Comparison of ENCODE assay signal across 1 cellular context in the genomic region with DNA sequence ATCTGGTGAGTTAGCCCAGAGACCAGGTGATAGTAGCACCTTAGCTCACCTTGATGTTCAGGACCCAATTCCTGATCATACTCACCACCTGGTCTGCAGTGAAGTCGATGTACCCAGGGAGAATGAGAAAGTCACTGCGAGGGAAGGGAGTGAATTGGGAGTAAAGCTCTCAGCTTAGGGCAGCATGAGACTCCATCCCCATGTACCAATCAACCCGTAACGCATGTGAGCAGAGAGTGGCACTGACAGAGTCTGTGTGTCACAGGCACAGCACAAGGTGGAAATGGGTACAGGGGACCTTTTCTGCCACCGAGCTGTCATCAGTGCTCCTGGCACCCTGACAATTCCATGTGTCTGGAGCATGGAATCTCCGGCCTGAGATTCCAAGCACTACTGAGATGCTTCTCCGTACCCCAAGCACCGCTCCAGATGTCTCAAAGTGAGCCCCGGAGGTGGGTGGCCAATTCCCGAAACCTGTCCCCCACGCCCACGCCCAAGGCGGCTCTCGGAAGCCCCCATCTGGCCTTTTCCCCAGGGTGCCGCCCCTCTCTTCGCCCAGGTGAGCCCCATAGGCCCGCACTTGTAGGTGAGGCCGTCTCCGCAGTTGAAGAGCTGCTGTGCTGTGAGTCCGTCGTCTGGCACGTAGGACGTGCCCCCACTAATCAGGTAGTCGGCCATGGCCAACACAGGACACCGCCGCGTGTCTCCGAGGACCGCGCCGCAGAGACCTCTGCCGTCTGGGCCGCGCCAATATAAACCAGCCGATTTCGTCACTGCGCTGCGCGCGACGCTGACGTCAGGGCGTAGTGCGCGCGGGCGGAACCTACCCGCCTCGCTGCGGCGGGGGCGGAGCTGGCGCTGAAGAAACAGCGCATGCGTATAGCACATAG.
TF ChIP-seq lines count a peak whose summit lies in the region.

TSS of gene IMPDH2 (minus strand) at position 726 of the 890 bp plus-strand sequence. CDS start at position 678, 48 bp downstream.

TF ChIP-seq in K562, 482 proteins besides CTCF, POLR2A, EP300 and RAD21 (continued from another document and continues in another):
- TF ChIP-seq, protein P1, sequence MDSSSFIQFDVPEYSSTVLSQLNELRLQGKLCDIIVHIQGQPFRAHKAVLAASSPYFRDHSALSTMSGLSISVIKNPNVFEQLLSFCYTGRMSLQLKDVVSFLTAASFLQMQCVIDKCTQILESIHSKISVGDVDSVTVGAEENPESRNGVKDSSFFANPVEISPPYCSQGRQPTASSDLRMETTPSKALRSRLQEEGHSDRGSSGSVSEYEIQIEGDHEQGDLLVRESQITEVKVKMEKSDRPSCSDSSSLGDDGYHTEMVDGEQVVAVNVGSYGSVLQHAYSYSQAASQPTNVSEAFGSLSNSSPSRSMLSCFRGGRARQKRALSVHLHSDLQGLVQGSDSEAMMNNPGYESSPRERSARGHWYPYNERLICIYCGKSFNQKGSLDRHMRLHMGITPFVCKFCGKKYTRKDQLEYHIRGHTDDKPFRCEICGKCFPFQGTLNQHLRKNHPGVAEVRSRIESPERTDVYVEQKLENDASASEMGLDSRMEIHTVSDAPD (CRISPR knock-in tag; IDR thresholded peaks at IDR 0.05) = no peak
- TF ChIP-seq ZZZ3 (IDR thresholded peaks at IDR 0.05) (no peak), RCOR1 (IDR thresholded peaks at IDR 0.05; ENCODE audit: borderline replicate concordance in 1 of 2, low read depth in 2 of 2, low read length in 2 of 2) (peak in 1 of 2 experiments; percentile 10; a peak in 1 of 4 replicates), ZNF445 (CRISPR knock-in tag; IDR thresholded peaks at IDR 0.05; ENCODE audit: low read depth) (no peak), NFRKB (IDR thresholded peaks at IDR 0.05; ENCODE audit: low read depth) (no peak), ZNF274 (IDR thresholded peaks at IDR 0.05; ENCODE audit: borderline replicate concordance, low read depth, low read length) (no peak), MECOM (CRISPR knock-in tag; IDR thresholded peaks at IDR 0.05) (no peak), NCOA6 (IDR thresholded peaks at IDR 0.05) (peak; percentile 90), EWSR1 (IDR thresholded peaks at IDR 0.05; ENCODE audit: borderline replicate concordance, low read depth, partially characterized antibody) (no peak), KLF6 (CRISPR knock-in tag; IDR thresholded peaks at IDR 0.05; ENCODE audit: borderline replicate concordance) (no peak), ZKSCAN1 (IDR thresholded peaks at IDR 0.05; ENCODE audit: low read depth, low read length) (no peak), CHD4 (IDR thresholded peaks at IDR 0.05; ENCODE audit: insufficient read depth, insufficient replicate concordance, low read depth, low read length, poor library complexity, severe bottlenecking) (no peak), MITF (IDR thresholded peaks at IDR 0.05) (no peak), XRCC4 (IDR thresholded peaks at IDR 0.05; ENCODE audit: extremely low read depth, insufficient read depth, insufficient read length) (no peak), NCOA1 (IDR thresholded peaks at IDR 0.05; ENCODE audit: low read depth) (no peak), POLR2B (IDR thresholded peaks at IDR 0.05; ENCODE audit: low read depth, partially characterized antibody) (peak; percentile 97), HNRNPLL (IDR thresholded peaks at IDR 0.05; ENCODE audit: low read depth, low read length, poor library complexity, severe bottlenecking) (peak; percentile 75), KDM5B (IDR thresholded peaks at IDR 0.05; ENCODE audit: insufficient replicate concordance, low read depth, low read length) (peak; percentile 99), ZNF316 (IDR thresholded peaks at IDR 0.05) (peak; percentile 48; the same call in 1 of the 2 replicates), WHSC1 (IDR thresholded peaks at IDR 0.05; ENCODE audit: low read length) (no peak), ETS2 (tag; IDR thresholded peaks at IDR 0.05; ENCODE audit: borderline replicate concordance, poor library complexity, severe bottlenecking) (no peak), FUS (optimal IDR thresholded peaks at IDR 0.05; ENCODE audit: low read depth, low read length) (no peak), CGGBP1 (CRISPR knock-in tag; IDR thresholded peaks at IDR 0.05) (no peak), TBL1XR1 (IDR thresholded peaks at IDR 0.05; ENCODE audit: low read length in 2 of 2) (peak in 1 of 2 experiments; percentile 64; a peak in 2 of 4 replicates), RAD51 (IDR thresholded peaks at IDR 0.05; ENCODE audit: borderline replicate concordance, low read depth) (no peak)
- TF ChIP-seq, protein P2, sequence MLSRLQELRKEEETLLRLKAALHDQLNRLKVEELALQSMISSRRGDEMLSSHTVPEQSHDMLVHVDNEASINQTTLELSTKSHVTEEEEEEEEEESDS (CRISPR knock-in tag; IDR thresholded peaks at IDR 0.05) = no peak
- TF ChIP-seq, protein P3, sequence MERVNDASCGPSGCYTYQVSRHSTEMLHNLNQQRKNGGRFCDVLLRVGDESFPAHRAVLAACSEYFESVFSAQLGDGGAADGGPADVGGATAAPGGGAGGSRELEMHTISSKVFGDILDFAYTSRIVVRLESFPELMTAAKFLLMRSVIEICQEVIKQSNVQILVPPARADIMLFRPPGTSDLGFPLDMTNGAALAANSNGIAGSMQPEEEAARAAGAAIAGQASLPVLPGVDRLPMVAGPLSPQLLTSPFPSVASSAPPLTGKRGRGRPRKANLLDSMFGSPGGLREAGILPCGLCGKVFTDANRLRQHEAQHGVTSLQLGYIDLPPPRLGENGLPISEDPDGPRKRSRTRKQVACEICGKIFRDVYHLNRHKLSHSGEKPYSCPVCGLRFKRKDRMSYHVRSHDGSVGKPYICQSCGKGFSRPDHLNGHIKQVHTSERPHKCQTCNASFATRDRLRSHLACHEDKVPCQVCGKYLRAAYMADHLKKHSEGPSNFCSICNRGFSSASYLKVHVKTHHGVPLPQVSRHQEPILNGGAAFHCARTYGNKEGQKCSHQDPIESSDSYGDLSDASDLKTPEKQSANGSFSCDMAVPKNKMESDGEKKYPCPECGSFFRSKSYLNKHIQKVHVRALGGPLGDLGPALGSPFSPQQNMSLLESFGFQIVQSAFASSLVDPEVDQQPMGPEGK (CRISPR knock-in tag; IDR thresholded peaks at IDR 0.05; ENCODE audit: borderline replicate concordance) = no peak
- TF ChIP-seq, protein P4, sequence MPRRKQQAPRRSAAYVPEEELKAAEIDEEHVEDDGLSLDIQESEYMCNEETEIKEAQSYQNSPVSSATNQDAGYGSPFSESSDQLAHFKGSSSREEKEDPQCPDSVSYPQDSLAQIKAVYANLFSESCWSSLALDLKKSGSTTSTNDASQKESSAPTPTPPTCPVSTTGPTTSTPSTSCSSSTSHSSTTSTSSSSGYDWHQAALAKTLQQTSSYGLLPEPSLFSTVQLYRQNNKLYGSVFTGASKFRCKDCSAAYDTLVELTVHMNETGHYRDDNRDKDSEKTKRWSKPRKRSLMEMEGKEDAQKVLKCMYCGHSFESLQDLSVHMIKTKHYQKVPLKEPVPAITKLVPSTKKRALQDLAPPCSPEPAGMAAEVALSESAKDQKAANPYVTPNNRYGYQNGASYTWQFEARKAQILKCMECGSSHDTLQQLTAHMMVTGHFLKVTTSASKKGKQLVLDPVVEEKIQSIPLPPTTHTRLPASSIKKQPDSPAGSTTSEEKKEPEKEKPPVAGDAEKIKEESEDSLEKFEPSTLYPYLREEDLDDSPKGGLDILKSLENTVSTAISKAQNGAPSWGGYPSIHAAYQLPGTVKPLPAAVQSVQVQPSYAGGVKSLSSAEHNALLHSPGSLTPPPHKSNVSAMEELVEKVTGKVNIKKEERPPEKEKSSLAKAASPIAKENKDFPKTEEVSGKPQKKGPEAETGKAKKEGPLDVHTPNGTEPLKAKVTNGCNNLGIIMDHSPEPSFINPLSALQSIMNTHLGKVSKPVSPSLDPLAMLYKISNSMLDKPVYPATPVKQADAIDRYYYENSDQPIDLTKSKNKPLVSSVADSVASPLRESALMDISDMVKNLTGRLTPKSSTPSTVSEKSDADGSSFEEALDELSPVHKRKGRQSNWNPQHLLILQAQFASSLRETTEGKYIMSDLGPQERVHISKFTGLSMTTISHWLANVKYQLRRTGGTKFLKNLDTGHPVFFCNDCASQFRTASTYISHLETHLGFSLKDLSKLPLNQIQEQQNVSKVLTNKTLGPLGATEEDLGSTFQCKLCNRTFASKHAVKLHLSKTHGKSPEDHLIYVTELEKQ (CRISPR knock-in tag; IDR thresholded peaks at IDR 0.05) = no peak
- TF ChIP-seq, protein P5, sequence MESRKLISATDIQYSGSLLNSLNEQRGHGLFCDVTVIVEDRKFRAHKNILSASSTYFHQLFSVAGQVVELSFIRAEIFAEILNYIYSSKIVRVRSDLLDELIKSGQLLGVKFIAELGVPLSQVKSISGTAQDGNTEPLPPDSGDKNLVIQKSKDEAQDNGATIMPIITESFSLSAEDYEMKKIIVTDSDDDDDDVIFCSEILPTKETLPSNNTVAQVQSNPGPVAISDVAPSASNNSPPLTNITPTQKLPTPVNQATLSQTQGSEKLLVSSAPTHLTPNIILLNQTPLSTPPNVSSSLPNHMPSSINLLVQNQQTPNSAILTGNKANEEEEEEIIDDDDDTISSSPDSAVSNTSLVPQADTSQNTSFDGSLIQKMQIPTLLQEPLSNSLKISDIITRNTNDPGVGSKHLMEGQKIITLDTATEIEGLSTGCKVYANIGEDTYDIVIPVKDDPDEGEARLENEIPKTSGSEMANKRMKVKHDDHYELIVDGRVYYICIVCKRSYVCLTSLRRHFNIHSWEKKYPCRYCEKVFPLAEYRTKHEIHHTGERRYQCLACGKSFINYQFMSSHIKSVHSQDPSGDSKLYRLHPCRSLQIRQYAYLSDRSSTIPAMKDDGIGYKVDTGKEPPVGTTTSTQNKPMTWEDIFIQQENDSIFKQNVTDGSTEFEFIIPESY (CRISPR knock-in tag; IDR thresholded peaks at IDR 0.05) = no peak; the same call in 1 of the 2 replicates
- TF ChIP-seq, protein P6, sequence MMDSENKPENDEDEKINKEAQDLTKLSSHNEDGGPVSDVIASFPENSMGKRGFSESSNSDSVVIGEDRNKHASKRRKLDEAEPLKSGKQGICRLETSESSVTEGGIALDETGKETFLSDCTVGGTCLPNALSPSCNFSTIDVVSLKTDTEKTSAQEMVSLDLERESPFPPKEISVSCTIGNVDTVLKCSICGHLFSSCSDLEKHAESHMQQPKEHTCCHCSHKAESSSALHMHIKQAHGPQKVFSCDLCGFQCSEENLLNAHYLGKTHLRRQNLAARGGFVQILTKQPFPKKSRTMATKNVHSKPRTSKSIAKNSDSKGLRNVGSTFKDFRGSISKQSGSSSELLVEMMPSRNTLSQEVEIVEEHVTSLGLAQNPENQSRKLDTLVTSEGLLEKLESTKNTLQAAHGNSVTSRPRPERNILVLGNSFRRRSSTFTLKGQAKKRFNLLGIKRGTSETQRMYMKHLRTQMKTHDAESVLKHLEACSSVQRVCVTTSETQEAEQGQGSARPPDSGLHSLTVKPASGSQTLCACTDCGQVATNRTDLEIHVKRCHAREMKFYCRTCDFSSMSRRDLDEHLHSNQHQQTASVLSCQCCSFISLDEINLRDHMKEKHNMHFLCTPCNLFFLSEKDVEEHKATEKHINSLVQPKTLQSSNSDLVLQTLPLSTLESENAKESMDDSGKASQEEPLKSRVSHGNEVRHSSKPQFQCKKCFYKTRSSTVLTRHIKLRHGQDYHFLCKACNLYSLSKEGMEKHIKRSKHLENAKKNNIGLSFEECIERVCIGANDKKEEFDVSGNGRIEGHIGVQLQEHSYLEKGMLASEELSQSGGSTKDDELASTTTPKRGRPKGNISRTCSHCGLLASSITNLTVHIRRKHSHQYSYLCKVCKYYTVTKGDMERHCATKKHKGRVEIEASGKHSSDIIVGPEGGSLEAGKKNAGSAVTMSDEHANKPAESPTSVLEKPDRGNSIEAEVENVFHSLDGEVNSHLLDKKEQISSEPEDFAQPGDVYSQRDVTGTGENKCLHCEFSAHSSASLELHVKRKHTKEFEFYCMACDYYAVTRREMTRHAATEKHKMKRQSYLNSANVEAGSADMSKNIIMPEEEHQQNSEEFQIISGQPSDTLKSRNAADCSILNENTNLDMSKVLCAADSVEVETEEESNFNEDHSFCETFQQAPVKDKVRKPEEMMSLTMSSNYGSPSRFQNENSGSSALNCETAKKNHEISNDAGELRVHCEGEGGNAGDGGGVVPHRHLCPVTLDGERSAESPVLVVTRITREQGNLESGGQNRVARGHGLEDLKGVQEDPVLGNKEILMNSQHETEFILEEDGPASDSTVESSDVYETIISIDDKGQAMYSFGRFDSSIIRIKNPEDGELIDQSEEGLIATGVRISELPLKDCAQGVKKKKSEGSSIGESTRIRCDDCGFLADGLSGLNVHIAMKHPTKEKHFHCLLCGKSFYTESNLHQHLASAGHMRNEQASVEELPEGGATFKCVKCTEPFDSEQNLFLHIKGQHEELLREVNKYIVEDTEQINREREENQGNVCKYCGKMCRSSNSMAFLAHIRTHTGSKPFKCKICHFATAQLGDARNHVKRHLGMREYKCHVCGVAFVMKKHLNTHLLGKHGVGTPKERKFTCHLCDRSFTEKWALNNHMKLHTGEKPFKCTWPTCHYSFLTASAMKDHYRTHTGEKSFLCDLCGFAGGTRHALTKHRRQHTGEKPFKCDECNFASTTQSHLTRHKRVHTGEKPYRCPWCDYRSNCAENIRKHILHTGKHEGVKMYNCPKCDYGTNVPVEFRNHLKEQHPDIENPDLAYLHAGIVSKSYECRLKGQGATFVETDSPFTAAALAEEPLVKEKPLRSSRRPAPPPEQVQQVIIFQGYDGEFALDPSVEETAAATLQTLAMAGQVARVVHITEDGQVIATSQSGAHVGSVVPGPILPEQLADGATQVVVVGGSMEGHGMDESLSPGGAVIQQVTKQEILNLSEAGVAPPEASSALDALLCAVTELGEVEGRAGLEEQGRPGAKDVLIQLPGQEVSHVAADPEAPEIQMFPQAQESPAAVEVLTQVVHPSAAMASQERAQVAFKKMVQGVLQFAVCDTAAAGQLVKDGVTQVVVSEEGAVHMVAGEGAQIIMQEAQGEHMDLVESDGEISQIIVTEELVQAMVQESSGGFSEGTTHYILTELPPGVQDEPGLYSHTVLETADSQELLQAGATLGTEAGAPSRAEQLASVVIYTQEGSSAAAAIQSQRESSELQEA (IDR thresholded peaks at IDR 0.05; ENCODE audit: low read depth) = no peak
- TF ChIP-seq, protein P7, sequence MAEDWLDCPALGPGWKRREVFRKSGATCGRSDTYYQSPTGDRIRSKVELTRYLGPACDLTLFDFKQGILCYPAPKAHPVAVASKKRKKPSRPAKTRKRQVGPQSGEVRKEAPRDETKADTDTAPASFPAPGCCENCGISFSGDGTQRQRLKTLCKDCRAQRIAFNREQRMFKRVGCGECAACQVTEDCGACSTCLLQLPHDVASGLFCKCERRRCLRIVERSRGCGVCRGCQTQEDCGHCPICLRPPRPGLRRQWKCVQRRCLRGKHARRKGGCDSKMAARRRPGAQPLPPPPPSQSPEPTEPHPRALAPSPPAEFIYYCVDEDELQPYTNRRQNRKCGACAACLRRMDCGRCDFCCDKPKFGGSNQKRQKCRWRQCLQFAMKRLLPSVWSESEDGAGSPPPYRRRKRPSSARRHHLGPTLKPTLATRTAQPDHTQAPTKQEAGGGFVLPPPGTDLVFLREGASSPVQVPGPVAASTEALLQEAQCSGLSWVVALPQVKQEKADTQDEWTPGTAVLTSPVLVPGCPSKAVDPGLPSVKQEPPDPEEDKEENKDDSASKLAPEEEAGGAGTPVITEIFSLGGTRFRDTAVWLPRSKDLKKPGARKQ (CRISPR knock-in tag; IDR thresholded peaks at IDR 0.05) = no peak
